Comparison of ENCODE assay signal across 8 cellular contexts in genomic region chr5:1344975-1345838, GRCh38. TPM values are rescaled to one million over a fixed set of nuclear protein-coding genes. Genes with fewer than 3 reads are reported as not detected.
DNase-seq lines count a peak whose midpoint lies in the region; ATAC-seq, FAIRE-seq and TF ChIP-seq lines count a peak whose summit lies in the region.

TSS of gene CLPTM1L (minus strand) at chr5:1345099. CDS start at chr5:1344841, 258 bp downstream.

- intact Hi-C loops in vagina (cut with DNase I): no loop called here

- H2AFZ ChIP-seq in astrocyte (ENCODE audit: low read depth, low read length): peak within 1 kb of the TSS; percentile 93

- H3K4me2 ChIP-seq in astrocyte (ENCODE audit: low read length): peak within 1 kb of the TSS; percentile 94

- H3K4me3 ChIP-seq in astrocyte (ENCODE audit: insufficient read depth, low read depth, low read length) (peak within 1 kb of the TSS; percentile 97), vagina (peak within 1 kb of the TSS; percentile 93 to 94)

- H3K36me3 ChIP-seq in astrocyte (ENCODE audit: insufficient read depth, low read length): peaks cover 12% of the 10 kb centered on the region
- H3K36me3 ChIP-seq in vagina: peaks cover 0 to 10% of the 10 kb centered on the region in 2 donors

- peaks cover 33% of the 10 kb centered on the region for H4K20me1 ChIP-seq in astrocyte (ENCODE audit: insufficient read depth, low read length)

- peak in 1 of 2 donors; percentile 66 for TF ChIP-seq POLR2A in vagina (IDR thresholded peaks at IDR 0.05)

- DNase-seq in NCI-H1694 (lab: John Stamatoyannopoulos, UW) (peak; percentile 36), T-helper 22 cell (ENCODE audit: low read depth) (peak; percentile 80), astrocyte (ENCODE audit: low read depth) (peak; percentile 65), hepatic stellate cell (ENCODE audit: low spot score) (peak; percentile 99), renal cortical epithelial cell (ENCODE audit: low read depth) (peak; percentile 63), vagina (ENCODE audit: extremely low spot score in 2 of 2) (no peak)

- H3K9me3 Mint-ChIP-seq in astrocyte (ENCODE audit: unreplicated experiment): no peaks in the 10 kb centered on the region

- peaks cover 40% of the 10 kb centered on the region for H3K79me2 ChIP-seq in astrocyte (ENCODE audit: insufficient read depth, low read length)

- ATAC-seq in GM18502 (IDR thresholded peaks at IDR 0.05; ENCODE audit: poor library complexity, unreplicated experiment) (peak; percentile 87), HG02884 (IDR thresholded peaks at IDR 0.05; ENCODE audit: unreplicated experiment) (peak; percentile 79)

- TF ChIP-seq CTCF in astrocyte (IDR thresholded peaks at IDR 0.05; ENCODE audit: insufficient read depth, low read depth, low read length) (no peak), vagina (IDR thresholded peaks at IDR 0.05) (peak in 1 of 3 experiments; percentile 10)

- H3K4me1 ChIP-seq in astrocyte (ENCODE audit: insufficient read depth, low read length) (peaks cover 12% of the 10 kb centered on the region), vagina (peaks cover 28% of the 10 kb centered on the region)

- H3K4me1 Mint-ChIP-seq in astrocyte (ENCODE audit: low read depth, unreplicated experiment): peaks cover 15% of the 10 kb centered on the region

- H3K9ac ChIP-seq in astrocyte (ENCODE audit: low read length): peak within 1 kb of the TSS; percentile 99

- H3K27me3 Mint-ChIP-seq in astrocyte (ENCODE audit: low read depth, unreplicated experiment): no peaks in the 10 kb centered on the region

- no peak for FAIRE-seq in astrocyte (lab: Jason Lieb, UNC)

- peak within 1 kb of the TSS; percentile 92 for H3K27ac ChIP-seq in astrocyte (ENCODE audit: low read depth, low read length)
- H3K27ac ChIP-seq in vagina: peak within 1 kb of the TSS; percentile 81

- H3K4me3 Mint-ChIP-seq in astrocyte (ENCODE audit: unreplicated experiment): peak within 1 kb of the TSS; percentile 92

- no peaks in the 10 kb centered on the region for H3K9me3 ChIP-seq in astrocyte (ENCODE audit: insufficient read depth, low read depth, low read length)
- no peaks in the 10 kb centered on the region for H3K9me3 ChIP-seq in vagina

- no peaks in the 10 kb centered on the region for H3K27me3 ChIP-seq in astrocyte (ENCODE audit: insufficient read depth, low read length)
- no peaks in the 10 kb centered on the region for H3K27me3 ChIP-seq in vagina

- peak within 1 kb of the TSS; percentile 72 for H3K27ac Mint-ChIP-seq in astrocyte (ENCODE audit: unreplicated experiment)

- H3K36me3 Mint-ChIP-seq in astrocyte (ENCODE audit: low read depth, unreplicated experiment): peaks cover 13% of the 10 kb centered on the region

RNA-seq across cellular contexts. Expression of gene CLPTM1L, which starts in this region (rescaled TPM):
- 131 TPM in 2 replicates for total RNA-seq in astrocyte
- 189 and 249 TPM in 2 replicates for total RNA-seq in renal cortical epithelial cell
- total RNA-seq in vagina: 40.0 TPM

Comparison
In these comparisons a context has a peak if more than half of its experiments do, and no peak if none do; other contexts are left out.
1. DNase-seq: peak in NCI-H1694 (single experiment), T-helper 22 cell (single experiment), astrocyte (single experiment), hepatic stellate cell (single experiment) and renal cortical epithelial cell (single experiment); none in vagina (0 of 2).